8 cellular contexts compared by ENCODE assay signal in the genomic region with DNA sequence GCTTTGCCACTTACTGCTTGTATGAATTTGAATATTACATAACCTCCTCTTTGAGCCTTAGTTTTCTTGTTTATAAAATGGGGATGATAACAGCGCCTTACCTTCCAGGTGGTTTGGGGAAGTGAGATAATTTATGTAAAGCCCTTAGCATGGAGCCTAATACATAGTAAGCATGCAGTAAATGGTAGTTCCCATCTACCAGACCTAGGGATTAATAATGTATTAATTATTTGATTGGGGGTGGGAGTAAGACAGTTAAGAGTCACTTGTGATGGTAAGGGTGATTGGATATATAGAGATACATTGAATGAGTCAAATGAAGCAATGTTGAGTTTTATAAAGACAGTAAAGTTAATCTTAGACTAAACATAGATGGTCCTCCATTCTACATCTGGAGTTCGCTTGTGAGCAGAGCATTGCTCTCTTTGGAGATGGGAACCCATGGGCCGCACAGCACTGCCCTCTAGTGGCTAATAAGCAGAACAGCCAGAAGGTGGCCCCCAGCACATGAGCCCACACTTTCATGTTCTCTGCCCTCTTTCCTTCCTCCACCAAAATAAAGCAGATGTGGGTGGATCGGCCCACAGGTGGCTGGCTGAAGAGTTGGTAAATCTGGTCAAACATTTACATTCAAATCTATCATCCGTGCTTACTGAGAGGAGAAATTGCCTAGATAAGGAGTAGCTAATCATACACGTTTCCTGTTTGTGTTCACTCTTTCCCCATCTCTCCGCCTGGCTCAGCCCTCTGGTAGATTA. TPM values are rescaled to one million over a fixed set of nuclear protein-coding genes. Genes with fewer than 3 reads are reported as not detected.
DNase-seq lines count a peak whose midpoint lies in the region; ATAC-seq and TF ChIP-seq lines count a peak whose summit lies in the region.

No MANE protein-coding gene starts in this region.

- H3F3A ChIP-seq in SK-N-SH (replicated peaks; ENCODE audit: insufficient read depth): peaks cover 6% of the 10 kb centered on the region

- H3K27me3 Mint-ChIP-seq in activated naive CD4-positive, alpha-beta T cell treated with anti-CD3 and anti-CD28 coated beads, Interleukin-2, amount 10 ng/mL, durations not matched to agents 7 days and 5 days: peaks cover under 1% of the 10 kb centered on the region

- H3K9me3 ChIP-seq in MG63 (no peaks in the 10 kb centered on the region), SK-N-SH (no peaks in the 10 kb centered on the region), cardiac muscle cell (ENCODE audit: low read depth) (no peaks in the 10 kb centered on the region)

- no peaks in the 10 kb centered on the region for H3K79me2 ChIP-seq in SK-N-SH (ENCODE audit: insufficient read depth)

- H3K9ac ChIP-seq in SK-N-SH: no peak overlapping the region

- peak; percentile 97 for TF ChIP-seq RAD21 in SK-N-SH (IDR thresholded peaks at IDR 0.05; ENCODE audit: low read length)

- H3K36me3 ChIP-seq in MG63: peaks cover 3% of the 10 kb centered on the region
- H3K36me3 ChIP-seq in SK-N-SH (replicated peaks in 1 of 2; ENCODE audit: control insufficient read depth in 1 of 2, insufficient read depth in 2 of 2, low read length in 1 of 2): peaks cover 16 to 67% of the 10 kb centered on the region in 2 experiments
- peaks cover 48% of the 10 kb centered on the region for H3K36me3 ChIP-seq in cardiac muscle cell

- peaks cover 15% of the 10 kb centered on the region for H3K36me3 Mint-ChIP-seq in activated naive CD4-positive, alpha-beta T cell treated with anti-CD3 and anti-CD28 coated beads, Interleukin-2, amount 10 ng/mL, durations not matched to agents 7 days and 5 days

- no peaks in the 10 kb centered on the region for H3K9me2 ChIP-seq in SK-N-SH

- TF ChIP-seq CTCF in SK-N-SH (IDR thresholded peaks at IDR 0.05) (peak; percentile 97), cardiac muscle cell (IDR thresholded peaks at IDR 0.05; ENCODE audit: low read depth, low read length) (peak; percentile 98)

- CTCF ChIA-PET in SK-N-SH (lab: Yijun Ruan, JAX): interaction anchor here (0.7 to 21.4 kb wide), 24 partner anchors 8 to 559 kb away, joined by 3 to 608 read pairs (median 4); a partner anchor contains a TSS
- CTCF ChIA-PET in activated naive CD4-positive, alpha-beta T cell treated with anti-CD3 and anti-CD28 coated beads, Interleukin-2, amount 10 ng/mL, durations not matched to agents 7 days and 5 days (lab: Charles Lee): interaction anchor here (0.7 to 6.0 kb wide), 16 partner anchors 9 to 120 kb away, joined by 3 to 42 read pairs (median 5); no protein-coding TSS in a partner anchor

- H3K9me3 Mint-ChIP-seq in activated naive CD4-positive, alpha-beta T cell treated with anti-CD3 and anti-CD28 coated beads, Interleukin-2, amount 10 ng/mL, durations not matched to agents 7 days and 5 days: no peaks in the 10 kb centered on the region

- no peak for TF ChIP-seq EP300 in SK-N-SH (IDR thresholded peaks at IDR 0.05; ENCODE audit: borderline replicate concordance in 1 of 2, low read depth in 1 of 2, low read length in 1 of 2)

- H3K27ac Mint-ChIP-seq in activated naive CD4-positive, alpha-beta T cell treated with anti-CD3 and anti-CD28 coated beads, Interleukin-2, amount 10 ng/mL, durations not matched to agents 7 days and 5 days: no peak overlapping the region

- H3K4me2 ChIP-seq in SK-N-SH: no peak overlapping the region

- peak overlapping the region in 1 of 2 experiments; percentile 8; a peak in 1 of 4 replicates for H3K27ac ChIP-seq in SK-N-SH (ENCODE audit: low read depth in 2 of 2, low read length in 1 of 2)
- peak overlapping the region; percentile 8 for H3K27ac ChIP-seq in cardiac muscle cell

- no peaks in the 10 kb centered on the region for H3K27me3 ChIP-seq in MG63
- H3K27me3 ChIP-seq in SK-N-SH (ENCODE audit: insufficient read depth): no peaks in the 10 kb centered on the region
- no peaks in the 10 kb centered on the region for H3K27me3 ChIP-seq in cardiac muscle cell

- H3K4me3 ChIP-seq in MG63 (no peak overlapping the region), SK-N-SH (ENCODE audit: low read depth in 2 of 2, low read length in 1 of 2) (peak overlapping the region in 1 of 2 experiments; percentile 26; a peak in 1 of 4 replicates), cardiac muscle cell (no peak overlapping the region)

- WGBS in SK-N-SH (ENCODE audit: low lambda C conversion rate): 51% methylated on average over 7 of the region's 7 CpGs

- DNase-seq in DMS 273 treated with DMSO at 0.1 percent for 48 hours (lab: John Stamatoyannopoulos, UW) (peak; percentile 9), MG63 (peak; percentile 31), SK-N-SH (peak; percentile 85), cardiac muscle cell (ENCODE audit: low read depth in 1 of 2, low spot score in 1 of 2) (peak; percentile 71 to 84), renal cortical epithelial cell (ENCODE audit: low read depth) (peak; percentile 72), GOT3 (lab: John Stamatoyannopoulos, UW) (no peak)
- peak; percentile 75 for DNase-seq in activated naive CD4-positive, alpha-beta T cell treated with anti-CD3 and anti-CD28 coated beads, Interleukin-2, amount 10 ng/mL, durations not matched to agents 7 days and 5 days

- H4K20me1 ChIP-seq in SK-N-SH (ENCODE audit: insufficient read depth): no peaks in the 10 kb centered on the region

- H3K4me1 ChIP-seq in SK-N-SH (ENCODE audit: control insufficient read depth in 1 of 2, insufficient read depth in 2 of 2, low read depth in 1 of 2, low read length in 1 of 2) (peaks cover 0 to under 1% of the 10 kb centered on the region in 2 experiments; a peak in 1 of 4 replicates), cardiac muscle cell (ENCODE audit: low read depth) (peaks cover 13% of the 10 kb centered on the region)

- H3K4me1 Mint-ChIP-seq in activated naive CD4-positive, alpha-beta T cell treated with anti-CD3 and anti-CD28 coated beads, Interleukin-2, amount 10 ng/mL, durations not matched to agents 7 days and 5 days: peaks cover 21% of the 10 kb centered on the region

- POLR2A ChIA-PET in SK-N-SH (lab: Yijun Ruan, JAX): no interaction called here

- H3K4me3 Mint-ChIP-seq in activated naive CD4-positive, alpha-beta T cell treated with anti-CD3 and anti-CD28 coated beads, Interleukin-2, amount 10 ng/mL, durations not matched to agents 7 days and 5 days: no peak overlapping the region

- no peak overlapping the region for H2AFZ ChIP-seq in SK-N-SH (ENCODE audit: low read depth)

- peak; percentile 80 for ATAC-seq in GM21737 (IDR thresholded peaks at IDR 0.05; ENCODE audit: unreplicated experiment)

TF ChIP-seq in SK-N-SH, 30 proteins besides CTCF, POLR2A, EP300 and RAD21:
- TF ChIP-seq CHD2 (IDR thresholded peaks at IDR 0.05; ENCODE audit: low read length, partially characterized antibody): peak; percentile 22
- no peak for TF ChIP-seq MEF2A (IDR thresholded peaks at IDR 0.05; ENCODE audit: borderline replicate concordance, low read depth)
- TF ChIP-seq RFX5 (IDR thresholded peaks at IDR 0.05; ENCODE audit: low read length): no peak
- no peak for TF ChIP-seq POLR2AphosphoS5 (IDR thresholded peaks at IDR 0.05; ENCODE audit: low read depth, low read length)
- TF ChIP-seq RXRA (IDR thresholded peaks at IDR 0.05; ENCODE audit: borderline replicate concordance, low read depth): no peak
- no peak for TF ChIP-seq TCF12 (IDR thresholded peaks at IDR 0.05)
- peak; percentile 95 for TF ChIP-seq SMC3 (IDR thresholded peaks at IDR 0.05; ENCODE audit: low read depth, low read length)
- TF ChIP-seq RCOR1 (IDR thresholded peaks at IDR 0.05; ENCODE audit: low read length): peak; percentile 30; the same call in 1 of the 2 replicates

RNA-seq across cellular contexts. Expression of a gene that starts 26.5 kb away (rescaled TPM):
- 1.4 and 2.0 TPM in 2 replicates for total RNA-seq in MG63 (2014; rRNA removed; shearing (Covaris generic); ENCODE audit: low replicate concordance)
- 1.7 and 2.4 TPM in 2 replicates for polyA plus RNA-seq in SK-N-SH (2012; rRNA removed)
- polyA plus RNA-seq in SK-N-SH (2012; cell fraction: cytosol; rRNA removed): 1.0 and 1.6 TPM in 2 replicates
- polyA plus RNA-seq in SK-N-SH (2012; cell fraction: nucleus; rRNA removed): 4.9 TPM in 2 replicates
- total RNA-seq in cardiac muscle cell: 8.2 and 12.5 TPM in 2 replicates
- polyA plus RNA-seq in cardiac muscle cell: 8.2 and 15.0 TPM in 2 replicates
- 2.2 and 3.0 TPM in 2 replicates for total RNA-seq in renal cortical epithelial cell

RNA-seq across cellular contexts. Expression of a gene that starts 28.7 kb away (rescaled TPM):
- total RNA-seq in MG63 (2014; rRNA removed; shearing (Covaris generic); ENCODE audit: low replicate concordance): 0.57 and 1.9 TPM in 2 replicates
- 12.1 and 13.5 TPM in 2 replicates for polyA plus RNA-seq in SK-N-SH (2012; rRNA removed)
- 8.3 and 10.4 TPM in 2 replicates for polyA plus RNA-seq in SK-N-SH (2012; cell fraction: cytosol; rRNA removed)
- polyA plus RNA-seq in SK-N-SH (2012; cell fraction: nucleus; rRNA removed): 11.1 and 12.7 TPM in 2 replicates
- total RNA-seq in cardiac muscle cell: 38.1 and 46.4 TPM in 2 replicates
- polyA plus RNA-seq in cardiac muscle cell: 11.9 and 12.5 TPM in 2 replicates
- 14.8 and 58.1 TPM in 2 replicates for total RNA-seq in renal cortical epithelial cell
